ENCODE assay signal across 20 cellular contexts in genomic region chr11:34417203-34417602, GRCh38. TPM values are rescaled to one million over a fixed set of nuclear protein-coding genes. Genes with fewer than 3 reads are reported as not detected.
DNase-seq lines count a peak whose midpoint lies in the region; ATAC-seq, FAIRE-seq and TF ChIP-seq lines count a peak whose summit lies in the region.
"Had no signal": no experiment of that assay in that cellular context is flagged by ENCODE, and none has a peak within 500 bp of the region (broad histone marks: within the 10 kb centered on the region; RNA-seq: fewer than 3 reads in every experiment).

No MANE protein-coding gene starts in this region.

- intact Hi-C loops in right lobe of liver (cut with DNase I) (no loop called here), HepG2 (cut with micrococcal nuclease; ENCODE audit: unreplicated experiment) (no loop called here), kidney (cut with DNase I) (no loop called here), sciatic nerve (cut with DNase I) (no loop called here)

- no peak overlapping the region for H3K4me2 ChIP-seq in HepG2 (ENCODE audit: low read depth, low read length)
- H3K4me2 ChIP-seq in OCI-LY1 (ENCODE audit: low read length): no peak overlapping the region
- H3K4me2 ChIP-seq: BLaER1 treated with 17β-estradiol and CSF1 and Interleukin-3, amounts not matched to agents 10 nM and 100 nM had no signal

- no peak for TF ChIP-seq POLR2A in right lobe of liver (IDR thresholded peaks at IDR 0.05)
- TF ChIP-seq POLR2A in HepG2 (IDR thresholded peaks at IDR 0.05; ENCODE audit: insufficient read depth in 1 of 2, low read depth in 2 of 2, low read length in 2 of 2): no peak
- TF ChIP-seq POLR2A in H54 (IDR thresholded peaks at IDR 0.05; ENCODE audit: low read depth, low read length): no peak

- H3K4me3 ChIP-seq in right lobe of liver: no peak overlapping the region
- no peak overlapping the region for H3K4me3 ChIP-seq in HepG2 (replicated peaks in 1 of 3; ENCODE audit: insufficient read depth in 1 of 3, low read depth in 2 of 3, low read length in 3 of 3)
- H3K4me3 ChIP-seq in OCI-LY1 (ENCODE audit: low read depth, low read length, poor library complexity, severe bottlenecking): no peak overlapping the region
- no peak overlapping the region for H3K4me3 ChIP-seq in epithelial cell of proximal tubule (ENCODE audit: low read depth, low read length)
- H3K4me3 ChIP-seq in kidney (ENCODE audit: low read length in 2 of 2): no peak overlapping the region
- H3K4me3 ChIP-seq: BLaER1 treated with 17β-estradiol and CSF1 and Interleukin-3, amounts not matched to agents 10 nM and 100 nM; prostate gland had no signal

- peak in 2 of 4 donors; percentile 17 to 27 for TF ChIP-seq CTCF in right lobe of liver (IDR thresholded peaks at IDR 0.05)
- no peak for TF ChIP-seq CTCF in HepG2 (CRISPR knock-in tag; IDR thresholded peaks at IDR 0.05)
- peak; percentile 49 for TF ChIP-seq CTCF in OCI-LY1 (IDR thresholded peaks at IDR 0.05; ENCODE audit: low read length)
- TF ChIP-seq CTCF in epithelial cell of proximal tubule (conservative IDR thresholded peaks at IDR 0.05; ENCODE audit: low read depth, low read length): peak; percentile 30
- no peak for TF ChIP-seq CTCF in kidney (IDR thresholded peaks at IDR 0.05; ENCODE audit: borderline replicate concordance, extremely low read depth, insufficient read depth)

- H3K36me3 ChIP-seq in right lobe of liver (no peaks in the 10 kb centered on the region), HepG2 (replicated peaks in 1 of 2; ENCODE audit: control insufficient read depth in 1 of 2, insufficient read depth in 2 of 2, low read length in 2 of 2) (no peaks in the 10 kb centered on the region), OCI-LY1 (ENCODE audit: insufficient read depth, low read length) (no peaks in the 10 kb centered on the region), kidney (ENCODE audit: control insufficient read depth in 1 of 2, insufficient read depth in 2 of 2, low read length in 2 of 2) (no peaks in the 10 kb centered on the region)
- H3K36me3 ChIP-seq: prostate gland had no signal

- 85% methylated on average over 1 of the region's 1 CpG for WGBS in right lobe of liver (ENCODE audit: insufficient coverage, low coverage, low lambda C conversion rate, missing lambda C conversion rate)
- WGBS in HepG2 (ENCODE audit: low lambda C conversion rate): 49% methylated on average over 1 of the region's 1 CpG

- H3K4me1 ChIP-seq in right lobe of liver (peaks cover 0 to 16% (median 8%) of the 10 kb centered on the region in 4 donors), HepG2 (ENCODE audit: insufficient read depth, low read length) (peaks cover 36% of the 10 kb centered on the region), OCI-LY1 (ENCODE audit: insufficient read depth, low read length, severe bottlenecking) (no peaks in the 10 kb centered on the region), kidney (ENCODE audit: control insufficient read depth in 1 of 2, insufficient read depth in 1 of 2, low read depth in 1 of 2, low read length in 2 of 2) (peaks cover 2 to 12% of the 10 kb centered on the region in 2 donors)

- H4K20me1 ChIP-seq in HepG2 (ENCODE audit: insufficient read depth, low read length): no peaks in the 10 kb centered on the region
- no peaks in the 10 kb centered on the region for H4K20me1 ChIP-seq in OCI-LY1 (ENCODE audit: insufficient read depth, low read length)
- H4K20me1 ChIP-seq: BLaER1 treated with 17β-estradiol and CSF1 and Interleukin-3, amounts not matched to agents 10 nM and 100 nM had no signal

- in situ Hi-C loops in HepG2 (cut with HindIII; ENCODE audit: extremely low pct_ligation_motif_present, low pct_unique_long_range_greater_than_20kb): loop anchor here (10.0 kb wide), 1 partner anchor 58 kb away; no protein-coding TSS in a partner anchor

- no peak for TF ChIP-seq RAD21 in HepG2 (CRISPR knock-in tag; IDR thresholded peaks at IDR 0.05)

- H3K79me2 ChIP-seq in HepG2 (ENCODE audit: insufficient read depth, low read length): no peaks in the 10 kb centered on the region
- H3K79me2 ChIP-seq in OCI-LY1 (ENCODE audit: insufficient read depth, low read length): no peaks in the 10 kb centered on the region

- no TSS peak for BruUV-seq in HepG2 (replicated peaks; lab: Mats Ljungman, UMichigan)

- H2AFZ ChIP-seq in HepG2 (ENCODE audit: low read length) (no peak overlapping the region), OCI-LY1 (ENCODE audit: low read length) (no peak overlapping the region)

- H3K9me2 ChIP-seq in OCI-LY1 (ENCODE audit: low read depth, low read length): no peaks in the 10 kb centered on the region

- CTCF ChIA-PET in HepG2 (lab: Yijun Ruan, JAX; ENCODE audit: low intra/inter-chr PET ratio, low total read pairs): no interaction called here

- H3K9me3 ChIP-seq in right lobe of liver (peaks cover 0 to 7% (median 2%) of the 10 kb centered on the region in 4 donors), HepG2 (ENCODE audit: low read length) (peaks cover 24% of the 10 kb centered on the region), OCI-LY1 (ENCODE audit: low read length) (peaks cover 6% of the 10 kb centered on the region), kidney (ENCODE audit: control insufficient read depth in 1 of 2, low read length in 2 of 2) (peaks cover 0 to 4% of the 10 kb centered on the region in 2 donors)
- H3K9me3 ChIP-seq: prostate gland had no signal

- H3K27ac ChIP-seq in right lobe of liver (peak overlapping the region in 2 of 3 donors; percentile 72 to 74), HepG2 (ENCODE audit: extremely low read length, insufficient read depth, low read length) (no peak overlapping the region), OCI-LY1 (ENCODE audit: low read depth, low read length, poor library complexity, severe bottlenecking) (no peak overlapping the region), kidney (ENCODE audit: low read depth in 2 of 2, low read length in 2 of 2) (no peak overlapping the region)
- H3K27ac ChIP-seq: BLaER1 treated with 17β-estradiol and CSF1 and Interleukin-3, amounts not matched to agents 10 nM and 100 nM; prostate gland had no signal

- no peak overlapping the region for H3K9ac ChIP-seq in HepG2 (ENCODE audit: insufficient read depth, low read depth, low read length)
- H3K9ac ChIP-seq in OCI-LY1 (ENCODE audit: low read length): no peak overlapping the region
- no peak overlapping the region for H3K9ac ChIP-seq in kidney (ENCODE audit: low read length in 2 of 2)
- H3K9ac ChIP-seq: BLaER1 treated with 17β-estradiol and CSF1 and Interleukin-3, amounts not matched to agents 10 nM and 100 nM had no signal

- H3F3A ChIP-seq in OCI-LY1 (ENCODE audit: insufficient read depth, low read length): no peaks in the 10 kb centered on the region

- ATAC-seq in right lobe of liver (no peak), HepG2 (no peak), sciatic nerve (no peak)
- ATAC-seq: activated naive CD8-positive, alpha-beta T cell treated with anti-CD3 and anti-CD28 coated beads, Interleukin-2, amount 50 U/mL, for 24 hours; activated T-cell treated with anti-CD3 and anti-CD28 coated beads, Interleukin-2, amount 50 U/mL, for 4 hours; left ventricle myocardium superior had no signal

- TF ChIP-seq EP300 in HepG2 (IDR thresholded peaks at IDR 0.05; ENCODE audit: low read depth in 2 of 2, low read length in 2 of 2) (no peak), HepG2 (CRISPR knock-in tag; IDR thresholded peaks at IDR 0.05; ENCODE audit: borderline replicate concordance) (no peak)

- POLR2A ChIA-PET in HepG2 (lab: Yijun Ruan, JAX): no interaction called here

- H3K27me3 ChIP-seq in right lobe of liver (no peaks in the 10 kb centered on the region), HepG2 (ENCODE audit: control insufficient read depth in 1 of 2, insufficient read depth in 2 of 2, low read length in 2 of 2) (no peaks in the 10 kb centered on the region; a peak in 1 of 5 replicates), OCI-LY1 (ENCODE audit: insufficient read depth, low read length) (no peaks in the 10 kb centered on the region)
- H3K27me3 ChIP-seq: BLaER1 treated with 17β-estradiol and CSF1 and Interleukin-3, amounts not matched to agents 10 nM and 100 nM had no signal

- FAIRE-seq in HepG2 (lab: Jason Lieb, UNC) (no peak), H54 (lab: Jason Lieb, UNC) (no peak), kidney (lab: Jason Lieb, UNC) (no peak)

- DNase-seq in right lobe of liver: no peak
- DNase-seq in HepG2 (ENCODE audit: low spot score): no peak
- no peak for DNase-seq in epithelial cell of proximal tubule (ENCODE audit: low read depth)
- no peak for DNase-seq in H54 (ENCODE audit: insufficient read length, low spot score)
- DNase-seq in kidney: no peak
- no peak for DNase-seq in NCI-H1417 treated with DMSO at 0.1 percent for 48 hours (lab: John Stamatoyannopoulos, UW)
- no peak for DNase-seq in sciatic nerve (ENCODE audit: low spot score)
- DNase-seq: activated CD4-positive, alpha-beta T cell treated with anti-CD3 and anti-CD28 coated beads, Interleukin-2, amount 10 ng/mL, durations not matched to agents 24 days and 14 days; activated naive CD8-positive, alpha-beta T cell treated with anti-CD3 and anti-CD28 coated beads, Interleukin-2, amount 50 U/mL, for 24 hours; activated T-cell treated with anti-CD3 and anti-CD28 coated beads, Interleukin-2, amount 50 U/mL, for 4 hours; COR-L47; DND-41; left ventricle myocardium superior; NCI-H146; NCI-H446; nucleus accumbens; SHP77 treated with DMSO at 0.1 percent for 48 hours had no signal

RNA-seq across cellular contexts. Expression of gene CAT, which starts 21.5 kb away (rescaled TPM):
- total RNA-seq in right lobe of liver: 100 to 1,000 TPM; 212 to 450 (median 330) TPM
- 136 and 180 TPM in 2 replicates for total RNA-seq in HepG2 (2016; rRNA removed; fragmentation: Illumina TruSeq; extraction: Trizol)
- 9.7 and 10.8 TPM in 2 replicates for total RNA-seq in HepG2 (2016; cell fraction: cytosol; rRNA removed; fragmentation: Illumina TruSeq; extraction: Trizol; ENCODE audit: low read depth)
- 129 and 184 TPM in 2 replicates for total RNA-seq in HepG2 (2016; cell fraction: insoluble cytoplasmic fraction; rRNA removed; fragmentation: Illumina TruSeq; extraction: Trizol)
- total RNA-seq in HepG2 (2016; cell fraction: membrane; rRNA removed; fragmentation: Illumina TruSeq; extraction: Trizol): 22.3 and 26.9 TPM in 2 replicates
- total RNA-seq in HepG2 (2016; cell fraction: nucleus; rRNA removed; fragmentation: Illumina TruSeq; extraction: Trizol): 83.1 and 95.5 TPM in 2 replicates
- polyA plus RNA-seq in HepG2 (2011; rRNA removed): 73.9 and 107 TPM in 2 replicates
- polyA plus RNA-seq in HepG2 (2011; cell fraction: cytosol; rRNA removed): 70.1 and 74.0 TPM in 2 replicates
- polyA plus RNA-seq in HepG2 (2011; cell fraction: nucleus; rRNA removed): 59.3 and 67.4 TPM in 2 replicates
- polyA plus RNA-seq in HepG2 (2012): 33.8 and 46.3 TPM in 2 replicates
- 5.5 and 6.6 TPM in 2 replicates for polyA plus RNA-seq in HepG2 (2016; cell fraction: cytosol; fragmentation: Illumina TruSeq; extraction: Trizol; ENCODE audit: low read depth)
- polyA plus RNA-seq in HepG2 (2016; cell fraction: insoluble cytoplasmic fraction; fragmentation: Illumina TruSeq; extraction: Trizol; ENCODE audit: low read depth): 172 and 182 TPM in 2 replicates
- 13.9 and 15.2 TPM in 2 replicates for polyA plus RNA-seq in HepG2 (2016; cell fraction: membrane; fragmentation: Illumina TruSeq; extraction: Trizol; ENCODE audit: low read depth)
- polyA plus RNA-seq in HepG2 (2016; cell fraction: nucleus; fragmentation: Illumina TruSeq; extraction: Trizol; ENCODE audit: insufficient read depth, low read depth): 118 and 119 TPM in 2 replicates
- 63.3 and 108 TPM in 2 replicates for polyA minus RNA-seq in HepG2 (2011; rRNA and poly(A)+ RNA removed; ENCODE audit: low replicate concordance)
- 36.8 and 38.2 TPM in 2 replicates for polyA minus RNA-seq in HepG2 (2011; cell fraction: cytosol; rRNA and poly(A)+ RNA removed)
- 68.1 and 83.4 TPM in 2 replicates for polyA minus RNA-seq in HepG2 (2011; cell fraction: nucleus; rRNA and poly(A)+ RNA removed)
- total RNA-seq in epithelial cell of proximal tubule: 39.1 and 44.3 TPM in 2 replicates
- total RNA-seq in kidney: 84.4 TPM
- 208 TPM for polyA plus RNA-seq in kidney (ENCODE audit: insufficient read depth, low read depth, low replicate concordance)
- total RNA-seq in sciatic nerve: 82.6 TPM

RNA-seq across cellular contexts. Expression of gene ABTB2, which starts 59.4 kb away (rescaled TPM):
- 10 to 100 TPM in 3 of 6 experiments, 1 to 10 TPM in 3; 6.0 to 14.9 (median 10.0) TPM for total RNA-seq in right lobe of liver
- total RNA-seq in HepG2 (2016; rRNA removed; fragmentation: Illumina TruSeq; extraction: Trizol): 5.1 TPM in 2 replicates
- 3.3 and 3.4 TPM in 2 replicates for total RNA-seq in HepG2 (2016; cell fraction: cytosol; rRNA removed; fragmentation: Illumina TruSeq; extraction: Trizol; ENCODE audit: low read depth)
- total RNA-seq in HepG2 (2016; cell fraction: insoluble cytoplasmic fraction; rRNA removed; fragmentation: Illumina TruSeq; extraction: Trizol): 4.1 and 4.8 TPM in 2 replicates
- 2.0 and 2.1 TPM in 2 replicates for total RNA-seq in HepG2 (2016; cell fraction: membrane; rRNA removed; fragmentation: Illumina TruSeq; extraction: Trizol)
- total RNA-seq in HepG2 (2016; cell fraction: nucleus; rRNA removed; fragmentation: Illumina TruSeq; extraction: Trizol): 6.9 and 8.5 TPM in 2 replicates
- 12.6 and 15.4 TPM in 2 replicates for polyA plus RNA-seq in HepG2 (2011; rRNA removed)
- 6.3 and 10.5 TPM in 2 replicates for polyA plus RNA-seq in HepG2 (2011; cell fraction: cytosol; rRNA removed)
- 33.6 and 53.2 TPM in 2 replicates for polyA plus RNA-seq in HepG2 (2011; cell fraction: nucleus; rRNA removed)
- 9.3 and 13.3 TPM in 2 replicates for polyA plus RNA-seq in HepG2 (2012)
- 0.42 and 0.49 TPM in 2 replicates for polyA plus RNA-seq in HepG2 (2016; cell fraction: cytosol; fragmentation: Illumina TruSeq; extraction: Trizol; ENCODE audit: low read depth)
- 6.6 and 8.1 TPM in 2 replicates for polyA plus RNA-seq in HepG2 (2016; cell fraction: insoluble cytoplasmic fraction; fragmentation: Illumina TruSeq; extraction: Trizol; ENCODE audit: low read depth)
- 1.2 and 1.6 TPM in 2 replicates for polyA plus RNA-seq in HepG2 (2016; cell fraction: membrane; fragmentation: Illumina TruSeq; extraction: Trizol; ENCODE audit: low read depth)
- polyA plus RNA-seq in HepG2 (2016; cell fraction: nucleus; fragmentation: Illumina TruSeq; extraction: Trizol; ENCODE audit: insufficient read depth, low read depth): 14.1 and 15.1 TPM in 2 replicates
- polyA minus RNA-seq in HepG2 (2011; rRNA and poly(A)+ RNA removed; ENCODE audit: low replicate concordance): 2.9 and 21.3 TPM in 2 replicates
- polyA minus RNA-seq in HepG2 (2011; cell fraction: cytosol; rRNA and poly(A)+ RNA removed): 7.5 and 8.7 TPM in 2 replicates
- polyA minus RNA-seq in HepG2 (2011; cell fraction: nucleus; rRNA and poly(A)+ RNA removed): 12.9 and 21.4 TPM in 2 replicates
- total RNA-seq in epithelial cell of proximal tubule: 14.1 and 17.6 TPM in 2 replicates
- total RNA-seq in kidney: 22.1 TPM
- 7.6 TPM for polyA plus RNA-seq in kidney (ENCODE audit: insufficient read depth, low read depth, low replicate concordance)
- total RNA-seq in sciatic nerve: 10.5 TPM

Comparison
In these comparisons a context has a peak if more than half of its experiments do, and no peak if none do; other contexts are left out.
1. H3K27ac ChIP-seq: peak in right lobe of liver (2 of 3); none in HepG2 (single experiment), OCI-LY1 (single experiment) and kidney (0 of 2).
2. CTCF ChIP-seq: peak in OCI-LY1 (single experiment) and epithelial cell of proximal tubule (single experiment); none in HepG2 (single experiment) and kidney (single experiment).